ENCODE assay signal across 19 cellular contexts in the genomic region with DNA sequence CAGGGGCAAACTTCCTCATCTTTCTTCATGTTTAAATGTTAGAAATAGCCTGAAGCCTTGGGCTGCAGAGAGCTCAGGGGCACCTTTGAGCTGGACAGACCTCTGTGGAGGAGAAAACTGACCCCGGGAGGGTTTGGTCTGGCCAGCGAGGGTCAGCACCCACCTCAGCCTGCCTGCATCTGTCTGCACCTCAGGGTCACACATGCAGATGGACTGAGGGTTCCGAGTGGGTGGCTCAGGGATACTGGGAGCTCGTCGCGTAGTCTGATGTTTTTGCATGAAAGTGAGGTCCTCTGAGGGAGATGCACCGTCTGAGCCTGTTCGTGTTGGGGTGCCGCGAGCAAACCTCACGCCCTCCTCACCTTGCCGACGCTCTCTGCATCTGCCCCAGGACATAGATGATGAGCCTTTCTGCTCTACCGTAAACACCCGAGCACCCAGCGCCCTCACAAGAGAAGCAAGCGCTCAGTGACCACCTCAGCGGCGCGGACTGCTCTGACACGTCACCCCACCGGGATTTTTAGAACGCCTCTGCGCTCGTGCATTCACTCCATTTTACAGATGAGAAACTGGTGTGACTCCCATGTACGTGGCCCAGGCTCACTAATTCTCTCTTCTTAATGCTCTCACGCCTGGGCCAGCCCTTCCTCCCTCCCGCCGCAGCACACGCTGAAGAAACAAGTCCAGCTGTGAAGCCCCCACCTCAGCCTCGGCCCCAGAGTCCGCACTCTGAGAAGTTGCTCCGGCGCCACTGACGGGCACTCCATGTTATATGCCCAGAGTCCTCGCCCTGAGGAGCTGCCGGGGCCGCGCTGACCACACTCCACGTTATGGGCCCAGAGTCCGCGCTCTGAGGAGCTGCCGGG. TPM values are rescaled to one million over a fixed set of nuclear protein-coding genes. Genes with fewer than 3 reads are reported as not detected.
"Had no signal": no experiment of that assay in that cellular context is flagged by ENCODE, and none has a peak within 500 bp of the region (broad histone marks: within the 10 kb centered on the region; RNA-seq: fewer than 3 reads in every experiment).

No MANE protein-coding gene starts in this region.

- H3K4me3 ChIP-seq: esophagus muscularis mucosa, gastrocnemius medialis, heart right ventricle, psoas muscle, right lobe of liver, stomach, thoracic aorta, transverse colon had no signal

- H3K27me3 Mint-ChIP-seq: memory B cell had no signal

- H3K27me3 ChIP-seq: right lobe of liver, stomach had no signal

- H3K27ac Mint-ChIP-seq: memory B cell; natural killer cell treated with Interleukin-12 subunit alpha and Interleukin-12 subunit beta and Interleukin-15 and Interleukin-18, amount 100 ng/mL, for 72 hours had no signal

- H3K9me3 Mint-ChIP-seq: memory B cell; natural killer cell treated with Interleukin-12 subunit alpha and Interleukin-12 subunit beta and Interleukin-15 and Interleukin-18, amount 100 ng/mL, for 72 hours had no signal

- H3K36me3 ChIP-seq: esophagus muscularis mucosa, gastrocnemius medialis, heart right ventricle, right lobe of liver, stomach, thoracic aorta, transverse colon had no signal

- DNase-seq: effector memory CD4-positive, alpha-beta T cell; gastrocnemius medialis; heart right ventricle; hypothalamus; midbrain; psoas muscle; retina; right lobe of liver; stimulated activated CD4-positive, alpha-beta T cell treated with anti-CD3 and anti-CD28 coated beads, Interleukin-2, amount 100 ng/mL, for 24 hours; stimulated activated CD4-positive, alpha-beta T cell treated with anti-CD3 and anti-CD28 coated beads, Interleukin-4, amount 100 ng/mL, for 4 hours; stimulated activated naive CD4-positive, alpha-beta T cell; stomach; substantia nigra; transverse colon had no signal

- H3K4me3 Mint-ChIP-seq: memory B cell; natural killer cell treated with Interleukin-12 subunit alpha and Interleukin-12 subunit beta and Interleukin-15 and Interleukin-18, amount 100 ng/mL, for 72 hours had no signal

- H3K36me3 Mint-ChIP-seq: memory B cell; natural killer cell treated with Interleukin-12 subunit alpha and Interleukin-12 subunit beta and Interleukin-15 and Interleukin-18, amount 100 ng/mL, for 72 hours had no signal

RNA-seq across cellular contexts. Expression of a gene that starts 9.5 kb away (rescaled TPM):
- total RNA-seq: left lobe of liver; natural killer cell treated with Interleukin-12 subunit alpha and Interleukin-12 subunit beta and Interleukin-15 and Interleukin-18, amount 100 ng/mL, for 72 hours; right lobe of liver had no signal
